Comparison of ENCODE assay signal across 1 cellular context in genomic region chr16:1380195-1380594, GRCh38.
TF ChIP-seq lines count a peak whose summit lies in the region.

No MANE protein-coding gene starts in this region.

TF ChIP-seq in H1, 55 proteins besides CTCF, POLR2A, EP300 and RAD21:
- TF ChIP-seq SAP30 (IDR thresholded peaks at IDR 0.05; ENCODE audit: insufficient read depth, insufficient replicate concordance, low read length) (no peak), HDAC6 (IDR thresholded peaks at IDR 0.05; ENCODE audit: low read depth, low read length) (no peak), CTBP2 (IDR thresholded peaks at IDR 0.05; ENCODE audit: borderline replicate concordance, insufficient read depth, insufficient read length, low read length) (no peak), CBX8 (IDR thresholded peaks at IDR 0.05; ENCODE audit: borderline replicate concordance, low read depth, low read length) (no peak), SRF (IDR thresholded peaks at IDR 0.05; ENCODE audit: low read depth, low read length) (no peak), ASH2L (IDR thresholded peaks at IDR 0.05; ENCODE audit: low read length) (no peak), BACH1 (IDR thresholded peaks at IDR 0.05; ENCODE audit: low read length) (no peak), CHD1 (IDR thresholded peaks at IDR 0.05; ENCODE audit: low read depth, low read length) (no peak), EGR1 (IDR thresholded peaks at IDR 0.05; ENCODE audit: borderline replicate concordance, low read depth, low read length) (no peak), CREB1 (IDR thresholded peaks at IDR 0.05) (no peak), RXRA (IDR thresholded peaks at IDR 0.05; ENCODE audit: insufficient read depth, low read depth, low read length) (no peak), CEBPB (IDR thresholded peaks at IDR 0.05; ENCODE audit: low read depth, low read length) (no peak), TCF12 (IDR thresholded peaks at IDR 0.05; ENCODE audit: low read depth, low read length) (no peak), USF2 (IDR thresholded peaks at IDR 0.05; ENCODE audit: low read length) (no peak), SP1 (IDR thresholded peaks at IDR 0.05; ENCODE audit: low read depth, low read length) (no peak)
